ENCODE assay signal across 24 cellular contexts in genomic region chr2:190266314-190266713, GRCh38.
"Had no signal": no experiment of that assay in that cellular context is flagged by ENCODE, and none has a peak within 500 bp of the region (broad histone marks: within the 10 kb centered on the region; RNA-seq: fewer than 3 reads in every experiment).

No MANE protein-coding gene starts in this region.

- H3K4me2 ChIP-seq: hepatocyte had no signal

- ATAC-seq: gastroesophageal sphincter; heart left ventricle; left lung; left ventricle myocardium superior; lower lobe of right lung; mucosa of descending colon; naive thymus-derived CD8-positive, alpha-beta T cell had no signal

- H3K4me1 ChIP-seq: esophagus muscularis mucosa, gastroesophageal sphincter, left lung, lower lobe of right lung had no signal

- H3K4me3 ChIP-seq: coronary artery, dorsolateral prefrontal cortex, esophagus muscularis mucosa, gastroesophageal sphincter, heart left ventricle, hepatocyte, left lung, lower lobe of right lung, mucosa of descending colon had no signal

- FAIRE-seq: endothelial cell of umbilical vein had no signal

- H3K36me3 ChIP-seq: gastroesophageal sphincter, heart left ventricle, left lung, lower lobe of right lung had no signal

- H3K27ac ChIP-seq: coronary artery, dorsolateral prefrontal cortex, esophagus muscularis mucosa, foreskin keratinocyte, gastroesophageal sphincter, heart left ventricle, hepatocyte, left lung, lower lobe of right lung had no signal

- H2AFZ ChIP-seq: hepatocyte had no signal

- DNase-seq: dermis blood vessel endothelial cell; dorsolateral prefrontal cortex; effector CD4-positive, alpha-beta T cell; effector memory CD4-positive, alpha-beta T cell; foreskin keratinocyte; heart left ventricle; hypothalamus; immature natural killer cell; islet precursor cell; kidney; kidney glomerular epithelial cell; left cardiac atrium; left lung; left ventricle myocardium superior; lower lobe of right lung; mesenchymal stem cell; mucosa of descending colon; naive B cell; naive thymus-derived CD8-positive, alpha-beta T cell had no signal

- H3K27me3 ChIP-seq: dorsolateral prefrontal cortex, esophagus muscularis mucosa, foreskin keratinocyte, gastroesophageal sphincter, heart left ventricle, hepatocyte, left lung had no signal

- H3K9me3 ChIP-seq: esophagus muscularis mucosa, gastroesophageal sphincter had no signal
